ENCODE assay signal across 2 cellular contexts in the genomic region with DNA sequence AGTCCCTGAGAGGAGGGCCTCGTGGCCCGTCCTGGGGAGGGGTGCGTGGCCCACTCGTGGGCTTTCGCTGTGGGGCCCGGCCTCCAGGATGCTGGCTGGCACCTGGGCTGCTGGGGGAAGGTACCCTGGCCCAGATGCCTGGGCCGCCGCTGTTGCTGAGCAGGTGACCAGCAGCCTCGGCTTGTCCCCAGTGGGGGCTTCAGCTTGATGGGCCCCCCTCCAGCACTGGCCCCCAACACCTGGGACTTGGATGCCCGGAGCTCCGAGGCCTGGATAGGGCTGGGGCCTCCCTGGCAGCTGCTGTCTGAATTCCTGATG.
TF ChIP-seq lines count a peak whose summit lies in the region.

No MANE protein-coding gene starts in this region.

TF ChIP-seq in SK-N-SH, 30 proteins besides CTCF, POLR2A, EP300 and RAD21 (continued from another document):
- TF ChIP-seq, protein P1, sequence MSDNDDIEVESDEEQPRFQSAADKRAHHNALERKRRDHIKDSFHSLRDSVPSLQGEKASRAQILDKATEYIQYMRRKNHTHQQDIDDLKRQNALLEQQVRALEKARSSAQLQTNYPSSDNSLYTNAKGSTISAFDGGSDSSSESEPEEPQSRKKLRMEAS (IDR thresholded peaks at IDR 0.05; ENCODE audit: low read depth) = no peak
- TF ChIP-seq, protein P2, sequence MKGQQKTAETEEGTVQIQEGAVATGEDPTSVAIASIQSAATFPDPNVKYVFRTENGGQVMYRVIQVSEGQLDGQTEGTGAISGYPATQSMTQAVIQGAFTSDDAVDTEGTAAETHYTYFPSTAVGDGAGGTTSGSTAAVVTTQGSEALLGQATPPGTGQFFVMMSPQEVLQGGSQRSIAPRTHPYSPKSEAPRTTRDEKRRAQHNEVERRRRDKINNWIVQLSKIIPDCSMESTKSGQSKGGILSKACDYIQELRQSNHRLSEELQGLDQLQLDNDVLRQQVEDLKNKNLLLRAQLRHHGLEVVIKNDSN (IDR thresholded peaks at IDR 0.05; ENCODE audit: borderline replicate concordance, low read depth) = no peak
- TF ChIP-seq RFX5 (IDR thresholded peaks at IDR 0.05; ENCODE audit: low read length) (no peak), ELF1 (IDR thresholded peaks at IDR 0.05) (no peak)

TF ChIP-seq in SK-N-SH treated with all-trans-retinoic acid at 6 μM for 48 hours, 23 proteins besides CTCF, POLR2A, EP300 and RAD21 (continued from another document):
- TF ChIP-seq, protein P3, sequence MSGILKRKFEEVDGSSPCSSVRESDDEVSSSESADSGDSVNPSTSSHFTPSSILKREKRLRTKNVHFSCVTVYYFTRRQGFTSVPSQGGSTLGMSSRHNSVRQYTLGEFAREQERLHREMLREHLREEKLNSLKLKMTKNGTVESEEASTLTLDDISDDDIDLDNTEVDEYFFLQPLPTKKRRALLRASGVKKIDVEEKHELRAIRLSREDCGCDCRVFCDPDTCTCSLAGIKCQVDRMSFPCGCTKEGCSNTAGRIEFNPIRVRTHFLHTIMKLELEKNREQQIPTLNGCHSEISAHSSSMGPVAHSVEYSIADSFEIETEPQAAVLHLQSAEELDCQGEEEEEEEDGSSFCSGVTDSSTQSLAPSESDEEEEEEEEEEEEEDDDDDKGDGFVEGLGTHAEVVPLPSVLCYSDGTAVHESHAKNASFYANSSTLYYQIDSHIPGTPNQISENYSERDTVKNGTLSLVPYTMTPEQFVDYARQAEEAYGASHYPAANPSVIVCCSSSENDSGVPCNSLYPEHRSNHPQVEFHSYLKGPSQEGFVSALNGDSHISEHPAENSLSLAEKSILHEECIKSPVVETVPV (CRISPR knock-in tag; IDR thresholded peaks at IDR 0.05) = no peak
- TF ChIP-seq TCF4 (CRISPR knock-in tag; IDR thresholded peaks at IDR 0.05; ENCODE audit: borderline replicate concordance) = no peak
- no peak for TF ChIP-seq OSR1 (CRISPR knock-in tag; IDR thresholded peaks at IDR 0.05)
- TF ChIP-seq ISL1 (CRISPR knock-in tag; IDR thresholded peaks at IDR 0.05) = no peak
- TF ChIP-seq, protein P4, sequence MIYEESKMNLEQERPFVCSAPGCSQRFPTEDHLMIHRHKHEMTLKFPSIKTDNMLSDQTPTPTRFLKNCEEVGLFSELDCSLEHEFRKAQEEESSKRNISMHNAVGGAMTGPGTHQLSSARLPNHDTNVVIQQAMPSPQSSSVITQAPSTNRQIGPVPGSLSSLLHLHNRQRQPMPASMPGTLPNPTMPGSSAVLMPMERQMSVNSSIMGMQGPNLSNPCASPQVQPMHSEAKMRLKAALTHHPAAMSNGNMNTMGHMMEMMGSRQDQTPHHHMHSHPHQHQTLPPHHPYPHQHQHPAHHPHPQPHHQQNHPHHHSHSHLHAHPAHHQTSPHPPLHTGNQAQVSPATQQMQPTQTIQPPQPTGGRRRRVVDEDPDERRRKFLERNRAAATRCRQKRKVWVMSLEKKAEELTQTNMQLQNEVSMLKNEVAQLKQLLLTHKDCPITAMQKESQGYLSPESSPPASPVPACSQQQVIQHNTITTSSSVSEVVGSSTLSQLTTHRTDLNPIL (CRISPR knock-in tag; IDR thresholded peaks at IDR 0.05; ENCODE audit: low read depth) = no peak
- no peak for TF ChIP-seq ZNF70 (CRISPR knock-in tag; IDR thresholded peaks at IDR 0.05)
- TF ChIP-seq, protein P5, sequence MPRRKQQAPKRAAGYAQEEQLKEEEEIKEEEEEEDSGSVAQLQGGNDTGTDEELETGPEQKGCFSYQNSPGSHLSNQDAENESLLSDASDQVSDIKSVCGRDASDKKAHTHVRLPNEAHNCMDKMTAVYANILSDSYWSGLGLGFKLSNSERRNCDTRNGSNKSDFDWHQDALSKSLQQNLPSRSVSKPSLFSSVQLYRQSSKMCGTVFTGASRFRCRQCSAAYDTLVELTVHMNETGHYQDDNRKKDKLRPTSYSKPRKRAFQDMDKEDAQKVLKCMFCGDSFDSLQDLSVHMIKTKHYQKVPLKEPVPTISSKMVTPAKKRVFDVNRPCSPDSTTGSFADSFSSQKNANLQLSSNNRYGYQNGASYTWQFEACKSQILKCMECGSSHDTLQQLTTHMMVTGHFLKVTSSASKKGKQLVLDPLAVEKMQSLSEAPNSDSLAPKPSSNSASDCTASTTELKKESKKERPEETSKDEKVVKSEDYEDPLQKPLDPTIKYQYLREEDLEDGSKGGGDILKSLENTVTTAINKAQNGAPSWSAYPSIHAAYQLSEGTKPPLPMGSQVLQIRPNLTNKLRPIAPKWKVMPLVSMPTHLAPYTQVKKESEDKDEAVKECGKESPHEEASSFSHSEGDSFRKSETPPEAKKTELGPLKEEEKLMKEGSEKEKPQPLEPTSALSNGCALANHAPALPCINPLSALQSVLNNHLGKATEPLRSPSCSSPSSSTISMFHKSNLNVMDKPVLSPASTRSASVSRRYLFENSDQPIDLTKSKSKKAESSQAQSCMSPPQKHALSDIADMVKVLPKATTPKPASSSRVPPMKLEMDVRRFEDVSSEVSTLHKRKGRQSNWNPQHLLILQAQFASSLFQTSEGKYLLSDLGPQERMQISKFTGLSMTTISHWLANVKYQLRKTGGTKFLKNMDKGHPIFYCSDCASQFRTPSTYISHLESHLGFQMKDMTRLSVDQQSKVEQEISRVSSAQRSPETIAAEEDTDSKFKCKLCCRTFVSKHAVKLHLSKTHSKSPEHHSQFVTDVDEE (CRISPR knock-in tag; IDR thresholded peaks at IDR 0.05) = no peak
TF ChIP-seq in SK-N-SH treated with all-trans-retinoic acid at 6 μM for 48 hours: peak in this region for 0.
